In genomic region chr1:7704214-7705047, GRCh38 we compare ENCODE assay signal across 8 cellular contexts.
A peak's percentile ranks its signal among the peaks of the same experiment; 100 is the strongest.
DNase-seq lines count a peak whose midpoint lies in the region; ATAC-seq and TF ChIP-seq lines count a peak whose summit lies in the region.

No MANE protein-coding gene starts in this region.

- in situ Hi-C loops in GM13976 (cut with MboI; ENCODE audit: low sequenced_read_pairs, unreplicated experiment), result no loop called here

- peak overlapping the region; percentile 80 for H3K4me3 ChIP-seq in kidney epithelial cell (ENCODE audit: low read depth, low read length)

- H3K4me1 Mint-ChIP-seq in central memory CD8-positive, alpha-beta T cell, result peaks cover under 1% of the 10 kb centered on the region

- TF ChIP-seq CTCF in GM13976 (IDR thresholded peaks at IDR 0.05; ENCODE audit: borderline replicate concordance, control extremely low read depth, extremely low read depth, insufficient read depth, missing control alignments), result no peak
- TF ChIP-seq CTCF in kidney epithelial cell (IDR thresholded peaks at IDR 0.05; ENCODE audit: insufficient read depth, low read length, poor library complexity, severe bottlenecking), result no peak

- DNase-seq in GM13976 (ENCODE audit: low spot score), result peak; percentile 98
- DNase-seq in NCI-H2029 (lab: John Stamatoyannopoulos, UW), result peak; percentile 79
- peak; percentile 96 for DNase-seq in activated CD4-positive, CD25-positive, alpha-beta regulatory T cell treated with anti-CD3 and anti-CD28 coated beads, Interleukin-2, amount 50 U/mL, for 72 hours
- DNase-seq in central memory CD8-positive, alpha-beta T cell (ENCODE audit: low spot score in 2 of 2), result peak; percentile 76 to 86
- peak; percentile 54 for DNase-seq in kidney epithelial cell (ENCODE audit: low read depth)
- peak; percentile 94 for DNase-seq in stimulated activated CD4-positive, alpha-beta T cell treated with anti-CD3 and anti-CD28 coated beads, Interleukin-15, amount 100 ng/mL, for 24 hours
- no peak for DNase-seq in HCEC 1CT

- no peaks in the 10 kb centered on the region for H3K9me3 Mint-ChIP-seq in central memory CD8-positive, alpha-beta T cell

- H3K4me3 Mint-ChIP-seq in central memory CD8-positive, alpha-beta T cell, result peak overlapping the region; percentile 80

- H3K27me3 ChIP-seq in kidney epithelial cell (ENCODE audit: control insufficient read depth, insufficient read depth, low read length), result peaks cover 11% of the 10 kb centered on the region

- peaks cover 4% of the 10 kb centered on the region for H3K36me3 Mint-ChIP-seq in central memory CD8-positive, alpha-beta T cell (ENCODE audit: insufficient read depth)

- ATAC-seq in HG02852 (IDR thresholded peaks at IDR 0.05; ENCODE audit: unreplicated experiment), result peak; percentile 96
- ATAC-seq in central memory CD8-positive, alpha-beta T cell (replicated peaks; ENCODE audit: extremely low read depth, poor library complexity, severe bottlenecking), result peak; percentile 88

- H3K27me3 Mint-ChIP-seq in central memory CD8-positive, alpha-beta T cell, result peaks cover 74% of the 10 kb centered on the region

- H3K36me3 ChIP-seq in kidney epithelial cell (ENCODE audit: control insufficient read depth, insufficient read depth, low read length), result no peaks in the 10 kb centered on the region

- H3K27ac Mint-ChIP-seq in central memory CD8-positive, alpha-beta T cell (ENCODE audit: low read depth), result no peak overlapping the region
